In the genomic region with DNA sequence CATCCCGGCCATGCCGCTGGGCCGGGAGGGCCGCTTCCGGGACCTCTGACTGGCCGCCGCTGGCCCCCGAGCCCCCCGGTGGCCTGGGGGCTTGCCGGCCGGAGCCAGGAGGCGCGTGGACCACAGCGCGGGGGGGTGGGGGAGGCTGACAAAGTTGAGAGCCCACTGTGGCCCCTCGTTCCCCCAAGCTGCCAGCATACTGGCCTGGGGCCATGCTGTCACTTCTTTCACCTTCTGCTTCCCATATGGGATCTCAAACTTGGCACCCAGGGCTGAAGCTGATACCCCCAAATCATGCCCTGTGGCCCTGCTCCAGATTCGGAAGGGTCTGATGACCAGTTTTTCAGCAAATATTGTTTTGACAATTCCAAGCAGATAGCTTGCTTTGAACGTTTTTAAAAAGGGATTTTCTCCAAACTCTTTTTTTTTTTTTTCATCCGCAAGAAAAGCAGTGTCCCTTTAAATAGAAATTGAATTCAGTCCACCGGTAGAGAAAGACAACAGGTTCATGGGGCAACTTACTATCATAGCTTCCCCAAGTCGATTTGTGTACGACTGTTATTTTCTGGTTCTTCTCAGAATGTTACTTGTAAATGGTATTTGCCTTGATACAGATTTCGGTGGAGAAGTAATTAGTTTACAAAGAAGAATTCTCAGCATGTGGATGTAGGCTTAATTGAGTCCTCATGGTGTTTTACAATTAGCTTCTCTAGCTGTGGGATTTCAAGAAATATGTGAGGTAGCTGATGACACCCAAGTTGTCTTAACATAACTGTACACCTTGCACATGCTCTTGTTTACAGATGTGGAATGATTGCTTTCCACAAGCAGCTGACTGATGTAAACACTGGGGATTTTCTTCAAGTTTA, we compare ENCODE assay signal across 8 cellular contexts. TPM values are rescaled to one million over a fixed set of nuclear protein-coding genes. Genes with fewer than 3 reads are reported as not detected.
A peak's percentile ranks its signal among the peaks of the same experiment; 100 is the strongest.
DNase-seq lines count a peak whose midpoint lies in the region; ATAC-seq, FAIRE-seq and TF ChIP-seq lines count a peak whose summit lies in the region.

No MANE protein-coding gene starts in this region.

- peak overlapping the region; percentile 67 for H3K27ac Mint-ChIP-seq in osteocyte (ENCODE audit: unreplicated experiment)

- H3K4me3 Mint-ChIP-seq in osteocyte (ENCODE audit: unreplicated experiment), result peak overlapping the region; percentile 83

- no peaks in the 10 kb centered on the region for H3K9me3 Mint-ChIP-seq in osteocyte (ENCODE audit: unreplicated experiment)

- H3K79me2 ChIP-seq in fibroblast of lung (ENCODE audit: control insufficient read depth, insufficient read depth, low read length), result peaks cover 24% of the 10 kb centered on the region

- peak overlapping the region; percentile 80 for H3K9ac ChIP-seq in fibroblast of lung (ENCODE audit: insufficient read depth, low read length)

- no peak for FAIRE-seq in HTR-8/SVneo (lab: Jason Lieb, UNC)

- DNase-seq in NCI-H1417 (lab: John Stamatoyannopoulos, UW) (peak in 2 of 3 experiments; percentile 42 to 45), NCI-H1417 treated with DMSO at 0.1 percent for 48 hours (lab: John Stamatoyannopoulos, UW) (no peak), fibroblast of lung (ENCODE audit: low read depth in 2 of 2) (no peak), osteocyte (ENCODE audit: extremely low spot score, unreplicated experiment) (no peak), HTR-8/SVneo (ENCODE audit: insufficient read length, low spot score) (no peak), activated gamma-delta T cell treated with Interleukin-2 at 50 U/mL for 16 hours (no peak)

- no peak for ATAC-seq in GM19463 (IDR thresholded peaks at IDR 0.05; ENCODE audit: unreplicated experiment)

- H3K36me3 ChIP-seq in fibroblast of lung (ENCODE audit: control insufficient read depth, insufficient read depth, low read length), result no peaks in the 10 kb centered on the region

- peaks cover 61% of the 10 kb centered on the region for H3K4me1 Mint-ChIP-seq in osteocyte (ENCODE audit: unreplicated experiment)

- peak overlapping the region; percentile 93 for H3K27ac ChIP-seq in VCaP
- peak overlapping the region; percentile 55 for H3K27ac ChIP-seq in fibroblast of lung (ENCODE audit: insufficient read depth, low read length)

- H3K4me1 ChIP-seq in fibroblast of lung (ENCODE audit: control insufficient read depth, extremely low read depth, insufficient read depth, low read length), result peaks cover 4% of the 10 kb centered on the region

- H3K9me3 ChIP-seq in fibroblast of lung (ENCODE audit: control insufficient read depth, insufficient read depth, low read depth, low read length), result no peaks in the 10 kb centered on the region

- peak overlapping the region; percentile 21 for H2AFZ ChIP-seq in fibroblast of lung (ENCODE audit: low read length)

- no peaks in the 10 kb centered on the region for H3K36me3 Mint-ChIP-seq in osteocyte (ENCODE audit: unreplicated experiment)

- no peaks in the 10 kb centered on the region for H3K27me3 ChIP-seq in fibroblast of lung (ENCODE audit: control insufficient read depth, insufficient read depth, low read length)

- no peaks in the 10 kb centered on the region for H3K27me3 Mint-ChIP-seq in osteocyte (ENCODE audit: unreplicated experiment)

- H4K20me1 ChIP-seq in fibroblast of lung (ENCODE audit: control insufficient read depth, extremely low read depth, insufficient read depth, low read length), result peaks cover under 1% of the 10 kb centered on the region

- no peak for TF ChIP-seq CTCF in VCaP (conservative IDR thresholded peaks at IDR 0.05)
- no peak for TF ChIP-seq CTCF in fibroblast of lung (conservative IDR thresholded peaks at IDR 0.05 in 1 of 2, IDR thresholded peaks at IDR 0.05 in 1 of 2; ENCODE audit: low read depth in 1 of 2, low read length in 2 of 2)
- no peak for TF ChIP-seq CTCF in osteocyte (IDR thresholded peaks at IDR 0.05)

- peak overlapping the region; percentile 79 to 88 (median 84) for H3K4me3 ChIP-seq in fibroblast of lung (replicated peaks in 1 of 4; ENCODE audit: control extremely low read depth in 1 of 4, insufficient read depth in 1 of 4, low read depth in 3 of 4, low read length in 4 of 4)

- H3K4me2 ChIP-seq in fibroblast of lung (ENCODE audit: extremely low read depth, insufficient read depth, low read length), result peak overlapping the region; percentile 92

RNA-seq across cellular contexts. Expression of a gene that starts 1.0 kb away (rescaled TPM):
- total RNA-seq in fibroblast of lung (16.9 and 17.5 TPM in 2 replicates), osteocyte (30.7 and 30.9 TPM in 2 replicates)
- 12.4 and 14.2 TPM in 2 replicates for polyA plus RNA-seq in fibroblast of lung
- 11.1 and 12.0 TPM in 2 replicates for polyA plus RNA-seq in fibroblast of lung (2012)
- polyA minus RNA-seq in fibroblast of lung (ENCODE audit: low replicate concordance), result 0.48 and 1.9 TPM in 2 replicates

RNA-seq across cellular contexts. Expression of a gene that starts 11.1 kb away (rescaled TPM):
- total RNA-seq in fibroblast of lung (0.26 and 0.50 TPM in 2 replicates), osteocyte (0.40 and 0.71 TPM in 2 replicates)
- 0.38 and 1.2 TPM in 2 replicates for polyA plus RNA-seq in fibroblast of lung
- 0.48 and 1.5 TPM in 2 replicates for polyA plus RNA-seq in fibroblast of lung (2012)
- not detected in 2 replicates for polyA minus RNA-seq in fibroblast of lung (ENCODE audit: low replicate concordance)

Comparison
In these comparisons a context has a peak if more than half of its experiments do, and no peak if none do; other contexts are left out.
1. DNase-seq: peak in NCI-H1417 (2 of 3); none in NCI-H1417 treated with DMSO at 0.1 percent for 48 hours (single experiment), fibroblast of lung (0 of 2), osteocyte (single experiment), HTR-8/SVneo (single experiment) and activated gamma-delta T cell treated with Interleukin-2 at 50 U/mL for 16 hours (single experiment).